In the genomic region with DNA sequence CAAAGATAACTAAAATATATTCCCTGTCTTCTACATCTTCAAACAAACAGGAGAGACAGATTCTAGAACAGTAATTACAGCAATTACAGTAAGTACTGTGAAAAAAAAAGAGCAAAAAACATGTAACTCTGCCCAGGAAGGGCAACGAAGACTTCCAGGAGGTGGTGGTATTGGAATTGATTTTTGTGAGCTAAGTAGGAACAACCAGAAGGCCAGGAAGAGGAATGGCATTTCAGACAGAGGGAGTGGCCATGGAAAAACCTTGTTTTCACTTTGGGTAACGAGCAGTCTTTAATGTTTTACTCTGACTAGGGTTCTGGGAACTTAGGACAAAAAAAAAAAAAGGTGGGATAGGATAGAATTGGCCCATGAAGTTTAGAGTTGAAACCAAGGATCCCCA, we compare ENCODE assay signal across 9 cellular contexts.
A peak's percentile ranks its signal among the peaks of the same experiment; 100 is the strongest.
DNase-seq lines count a peak whose midpoint lies in the region; ATAC-seq and TF ChIP-seq lines count a peak whose summit lies in the region.
"Had no signal": no experiment of that assay in that cellular context is flagged by ENCODE, and none has a peak within 500 bp of the region (broad histone marks: within the 10 kb centered on the region; RNA-seq: fewer than 3 reads in every experiment).

No MANE protein-coding gene starts in this region.

- TF ChIP-seq POLR2A in lower leg skin (IDR thresholded peaks at IDR 0.05) = no peak

- intact Hi-C loops in lower leg skin (cut with DNase I; ENCODE audit: low total_unique reads) (no loop called here), sciatic nerve (cut with DNase I) (loop anchor here (10.0 kb wide), 1 partner anchor 362 kb away; a partner anchor contains a TSS)

- H3K4me1 Mint-ChIP-seq in natural killer cell treated with Interleukin-12 subunit alpha and Interleukin-12 subunit beta and Interleukin-15 and Interleukin-18, amount 100 ng/mL, for 72 hours (ENCODE audit: low read depth in 2 of 2) = peaks cover 42 to 43% of the 10 kb centered on the region in 2 donors

- H3K27ac Mint-ChIP-seq in natural killer cell treated with Interleukin-12 subunit alpha and Interleukin-12 subunit beta and Interleukin-15 and Interleukin-18, amount 100 ng/mL, for 72 hours = peak overlapping the region; percentile 89 to 91

- H3K4me3 Mint-ChIP-seq in natural killer cell treated with Interleukin-12 subunit alpha and Interleukin-12 subunit beta and Interleukin-15 and Interleukin-18, amount 100 ng/mL, for 72 hours = peak overlapping the region; percentile 87

- DNase-seq in COR-L47 (lab: John Stamatoyannopoulos, UW) (peak; percentile 31), NCI-H2171 treated with DMSO at 0.1 percent for 48 hours (lab: John Stamatoyannopoulos, UW) (peak; percentile 30), dermis blood vessel endothelial cell (peak; percentile 13), lower leg skin (ENCODE audit: low spot score in 2 of 2) (no peak), CD1c-positive myeloid dendritic cell (ENCODE audit: extremely low spot score) (no peak), sciatic nerve (ENCODE audit: low spot score) (no peak)
- no peak for DNase-seq in natural killer cell treated with Interleukin-12 subunit alpha and Interleukin-12 subunit beta and Interleukin-15 and Interleukin-18, amount 100 ng/mL, for 72 hours (ENCODE audit: low spot score)
- DNase-seq: NK-92 treated with Interleukin-12 subunit alpha and Interleukin-12 subunit beta, amount 100 ng/mL, for 24 hours had no signal

- ATAC-seq in natural killer cell treated with Interleukin-12 subunit alpha and Interleukin-12 subunit beta and Interleukin-15 and Interleukin-18, amount 100 ng/mL, for 72 hours = no peak
- no peak for ATAC-seq in HG03521 (IDR thresholded peaks at IDR 0.05; ENCODE audit: unreplicated experiment)
- no peak for ATAC-seq in sciatic nerve

- 14 to 16% methylated on average over 2 of the region's 2 CpGs for WGBS in lower leg skin, 2 donors

- H3K27me3 Mint-ChIP-seq in natural killer cell treated with Interleukin-12 subunit alpha and Interleukin-12 subunit beta and Interleukin-15 and Interleukin-18, amount 100 ng/mL, for 72 hours = no peaks in the 10 kb centered on the region

- peaks cover 9% of the 10 kb centered on the region for H3K36me3 Mint-ChIP-seq in natural killer cell treated with Interleukin-12 subunit alpha and Interleukin-12 subunit beta and Interleukin-15 and Interleukin-18, amount 100 ng/mL, for 72 hours

- H3K9me3 Mint-ChIP-seq in natural killer cell treated with Interleukin-12 subunit alpha and Interleukin-12 subunit beta and Interleukin-15 and Interleukin-18, amount 100 ng/mL, for 72 hours = peaks cover 13% of the 10 kb centered on the region

- H3K4me3 ChIP-seq in lower leg skin (ENCODE audit: low read depth, poor library complexity, severe bottlenecking) = no peak overlapping the region

- TF ChIP-seq CTCF in lower leg skin (IDR thresholded peaks at IDR 0.05) = no peak

Comparison
In these comparisons a context has a peak if more than half of its experiments do, and no peak if none do; other contexts are left out.
1. DNase-seq: peak in COR-L47 (single experiment), NCI-H2171 treated with DMSO at 0.1 percent for 48 hours (single experiment) and dermis blood vessel endothelial cell (single experiment); none in natural killer cell treated with Interleukin-12 subunit alpha and Interleukin-12 subunit beta and Interleukin-15 and Interleukin-18, amount 100 ng/mL, for 72 hours (single experiment), lower leg skin (0 of 2), CD1c-positive myeloid dendritic cell (single experiment) and sciatic nerve (single experiment).